Comparison of ENCODE assay signal across 8 cellular contexts in the genomic region with DNA sequence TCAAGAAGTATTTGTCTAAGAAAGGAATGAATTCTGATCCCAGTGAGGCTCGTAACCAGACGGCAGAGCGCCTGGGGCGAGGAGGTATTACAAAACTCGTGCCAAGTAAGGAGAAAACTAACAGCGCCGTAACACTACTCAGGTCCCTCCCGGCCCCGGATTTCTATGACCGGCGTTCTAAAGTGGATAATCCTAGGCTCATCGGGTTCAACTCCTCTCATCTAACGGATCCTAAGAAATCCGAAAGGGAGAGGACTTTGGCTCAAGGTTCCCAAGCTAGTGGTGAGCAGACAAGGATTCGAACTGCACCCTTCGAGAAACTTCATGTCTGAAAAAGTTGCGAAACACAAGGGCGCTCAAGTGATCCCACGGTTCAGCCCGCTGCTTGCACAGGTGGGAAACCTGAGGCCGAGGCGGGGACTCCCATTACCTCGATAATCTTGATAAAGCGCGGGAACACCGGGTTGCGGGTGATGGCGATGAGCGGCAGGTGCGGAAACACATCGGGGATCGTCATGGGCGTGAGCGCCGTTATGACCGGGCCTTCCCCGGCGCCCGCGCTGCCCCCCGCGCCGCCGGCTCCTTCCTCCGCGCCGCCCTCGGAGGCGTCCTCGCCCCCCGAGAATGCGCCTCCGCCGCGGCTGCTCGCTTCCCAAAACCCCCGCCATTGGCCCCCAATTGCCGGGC. TPM values are rescaled to one million over a fixed set of nuclear protein-coding genes. Genes with fewer than 3 reads are reported as not detected.
DNase-seq lines count a peak whose midpoint lies in the region; ATAC-seq and TF ChIP-seq lines count a peak whose summit lies in the region.

No MANE protein-coding gene starts in this region.

- TF ChIP-seq CTCF in VCaP (conservative IDR thresholded peaks at IDR 0.05) (no peak), fibroblast of lung (conservative IDR thresholded peaks at IDR 0.05 in 1 of 2, IDR thresholded peaks at IDR 0.05 in 1 of 2; ENCODE audit: low read depth in 1 of 2, low read length in 2 of 2) (no peak), osteocyte (IDR thresholded peaks at IDR 0.05) (no peak)

- peaks cover 4% of the 10 kb centered on the region for H3K36me3 Mint-ChIP-seq in osteocyte (ENCODE audit: unreplicated experiment)

- no peaks in the 10 kb centered on the region for H3K9me3 ChIP-seq in fibroblast of lung (ENCODE audit: control insufficient read depth, insufficient read depth, low read depth, low read length)

- peaks cover 31% of the 10 kb centered on the region for H3K4me1 Mint-ChIP-seq in osteocyte (ENCODE audit: unreplicated experiment)

- H3K36me3 ChIP-seq in fibroblast of lung (ENCODE audit: control insufficient read depth, insufficient read depth, low read length): peaks cover 2% of the 10 kb centered on the region

- peaks cover 9% of the 10 kb centered on the region for H3K4me1 ChIP-seq in fibroblast of lung (ENCODE audit: control insufficient read depth, extremely low read depth, insufficient read depth, low read length)

- no peaks in the 10 kb centered on the region for H3K9me3 Mint-ChIP-seq in osteocyte (ENCODE audit: unreplicated experiment)

- peak overlapping the region; percentile 87 for H3K27ac ChIP-seq in VCaP
- peak overlapping the region; percentile 92 for H3K27ac ChIP-seq in fibroblast of lung (ENCODE audit: insufficient read depth, low read length)

- no peaks in the 10 kb centered on the region for H4K20me1 ChIP-seq in fibroblast of lung (ENCODE audit: control insufficient read depth, extremely low read depth, insufficient read depth, low read length)

- peak overlapping the region; percentile 89 for H3K4me3 Mint-ChIP-seq in osteocyte (ENCODE audit: unreplicated experiment)

- H3K79me2 ChIP-seq in fibroblast of lung (ENCODE audit: control insufficient read depth, insufficient read depth, low read length): peaks cover 45% of the 10 kb centered on the region

- peak overlapping the region; percentile 81 for H3K9ac ChIP-seq in fibroblast of lung (ENCODE audit: insufficient read depth, low read length)

- peak overlapping the region; percentile 89 for H3K4me2 ChIP-seq in fibroblast of lung (ENCODE audit: extremely low read depth, insufficient read depth, low read length)

- peak; percentile 42 for DNase-seq in ELF-1 (ENCODE audit: low read depth, low spot score)
- DNase-seq in fibroblast of lung (ENCODE audit: low read depth in 2 of 2): peak in 1 of 2 donors; percentile 19
- no peak for DNase-seq in osteocyte (ENCODE audit: extremely low spot score, unreplicated experiment)
- DNase-seq in HK-2 (ENCODE audit: unreplicated experiment): no peak
- DNase-seq in NCI-H1092 treated with DMSO at 0.1 percent for 48 hours (lab: John Stamatoyannopoulos, UW): no peak

- peak overlapping the region; percentile 71 to 98 (median 88) for H3K4me3 ChIP-seq in fibroblast of lung (replicated peaks in 1 of 4; ENCODE audit: control extremely low read depth in 1 of 4, insufficient read depth in 1 of 4, low read depth in 3 of 4, low read length in 4 of 4)

- peak overlapping the region; percentile 96 for H3K27ac Mint-ChIP-seq in osteocyte (ENCODE audit: unreplicated experiment)

- H2AFZ ChIP-seq in fibroblast of lung (ENCODE audit: low read length): no peak overlapping the region

- peak; percentile 1 for ATAC-seq in HG02642 (IDR thresholded peaks at IDR 0.05; ENCODE audit: poor library complexity, unreplicated experiment)
- no peak for ATAC-seq in HG03039 (IDR thresholded peaks at IDR 0.05; ENCODE audit: unreplicated experiment)

- H3K27me3 Mint-ChIP-seq in osteocyte (ENCODE audit: unreplicated experiment): no peaks in the 10 kb centered on the region

- no peaks in the 10 kb centered on the region for H3K27me3 ChIP-seq in fibroblast of lung (ENCODE audit: control insufficient read depth, insufficient read depth, low read length)

RNA-seq across cellular contexts. Expression of a gene that starts 0.5 kb away (rescaled TPM):
- total RNA-seq in fibroblast of lung (149 and 172 TPM in 2 replicates), osteocyte (90.3 and 93.9 TPM in 2 replicates)
- 29.8 and 37.3 TPM in 2 replicates for polyA plus RNA-seq in fibroblast of lung
- 52.2 and 71.1 TPM in 2 replicates for polyA plus RNA-seq in fibroblast of lung (2012)
- polyA minus RNA-seq in fibroblast of lung (ENCODE audit: low replicate concordance): 70.0 and 92.4 TPM in 2 replicates

RNA-seq across cellular contexts. Expression of a gene that starts 1.0 kb away (rescaled TPM):
- total RNA-seq in fibroblast of lung (not detected in 2 replicates), osteocyte (not detected in 2 replicates)
- polyA plus RNA-seq in fibroblast of lung: not detected in 2 replicates
- not detected in 2 replicates for polyA plus RNA-seq in fibroblast of lung (2012)
- polyA minus RNA-seq in fibroblast of lung (ENCODE audit: low replicate concordance): not detected in 2 replicates

RNA-seq across cellular contexts. Expression of a gene that starts 29.3 kb away (rescaled TPM):
- total RNA-seq in fibroblast of lung (634 and 864 TPM in 2 replicates), osteocyte (716 and 728 TPM in 2 replicates)
- polyA plus RNA-seq in fibroblast of lung: 341 and 394 TPM in 2 replicates
- polyA plus RNA-seq in fibroblast of lung (2012): 1,113 and 1,403 TPM in 2 replicates
- polyA minus RNA-seq in fibroblast of lung (ENCODE audit: low replicate concordance): 58.4 and 95.5 TPM in 2 replicates

RNA-seq across cellular contexts. Expression of a gene that starts 38.6 kb away (rescaled TPM):
- 11.0 and 13.0 TPM in 2 replicates for total RNA-seq in fibroblast of lung
- polyA plus RNA-seq in fibroblast of lung: 3.1 and 5.1 TPM in 2 replicates
- 5.2 and 7.8 TPM in 2 replicates for polyA plus RNA-seq in fibroblast of lung (2012)
- polyA minus RNA-seq in fibroblast of lung (ENCODE audit: low replicate concordance): 5.6 TPM in 1 of 2 replicates, not detected in the other
- 9.7 and 10.7 TPM in 2 replicates for total RNA-seq in osteocyte

RNA-seq across cellular contexts. Expression of a gene that starts 39.1 kb away (rescaled TPM):
- total RNA-seq in fibroblast of lung (29.3 and 73.5 TPM in 2 replicates), osteocyte (59.1 and 60.7 TPM in 2 replicates)
- 20.7 and 20.8 TPM in 2 replicates for polyA plus RNA-seq in fibroblast of lung
- polyA plus RNA-seq in fibroblast of lung (2012): 83.6 and 93.2 TPM in 2 replicates
- 29.2 and 29.9 TPM in 2 replicates for polyA minus RNA-seq in fibroblast of lung (ENCODE audit: low replicate concordance)
